In the genomic region with DNA sequence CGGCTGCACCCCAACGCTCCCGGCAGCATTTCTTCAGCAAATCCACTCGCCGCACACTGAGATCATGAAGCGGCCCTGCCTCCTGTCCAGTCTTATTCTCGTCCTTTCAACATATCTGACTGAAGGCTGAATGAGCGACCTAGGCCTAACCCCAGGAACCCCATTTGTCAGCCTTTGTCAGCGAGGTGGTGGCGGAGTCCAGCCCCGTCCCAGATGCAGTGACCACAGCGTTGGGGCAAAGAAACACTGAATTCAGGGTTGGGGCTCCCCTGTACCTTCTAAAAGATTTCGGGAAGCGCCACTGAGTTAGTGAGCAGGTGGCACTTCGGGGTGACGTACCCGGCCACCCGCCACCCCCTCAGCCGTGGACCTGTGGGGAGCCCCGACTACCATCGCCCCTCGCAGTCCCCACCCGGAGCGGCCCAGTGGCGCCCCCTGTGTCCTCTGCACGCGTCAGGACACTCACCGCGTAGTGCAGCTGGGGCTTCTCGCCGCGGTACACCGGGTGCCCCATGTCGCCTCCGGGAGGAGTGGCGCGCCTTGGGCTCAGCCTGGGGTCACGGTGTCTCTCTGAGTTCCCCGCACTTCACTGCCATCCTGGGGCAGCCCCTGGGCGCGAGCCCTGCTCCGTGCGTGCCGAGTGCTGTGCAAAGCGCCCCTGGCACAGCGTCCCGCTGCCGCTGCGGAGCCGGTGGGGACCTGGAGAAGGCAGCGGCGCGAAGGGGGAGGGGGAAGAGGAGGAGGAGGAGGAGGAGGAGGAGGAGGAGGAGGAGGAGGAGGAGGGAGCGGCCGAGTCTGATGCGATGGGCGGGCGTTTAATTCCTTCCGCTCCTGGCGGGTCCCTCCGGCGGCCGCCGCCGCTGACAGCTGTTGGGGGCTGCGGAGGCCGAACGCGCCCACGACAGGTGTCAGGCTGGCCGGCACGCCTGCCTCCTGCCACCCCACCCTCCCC, we compare ENCODE assay signal across 8 cellular contexts.
DNase-seq lines count a peak whose midpoint lies in the region; ATAC-seq lines count a peak whose summit lies in the region.

No MANE protein-coding gene starts in this region.

- no peaks in the 10 kb centered on the region for H3K36me3 Mint-ChIP-seq in natural killer cell treated with Interleukin-12 subunit alpha and Interleukin-12 subunit beta and Interleukin-15 and Interleukin-18, amount 100 ng/mL, for 72 hours

- H3K4me3 Mint-ChIP-seq in natural killer cell treated with Interleukin-12 subunit alpha and Interleukin-12 subunit beta and Interleukin-15 and Interleukin-18, amount 100 ng/mL, for 72 hours = no peak overlapping the region

- peak; percentile 39 for DNase-seq in GM03348 (ENCODE audit: low spot score)
- no peak for DNase-seq in natural killer cell treated with Interleukin-12 subunit alpha and Interleukin-12 subunit beta and Interleukin-15 and Interleukin-18, amount 100 ng/mL, for 72 hours (ENCODE audit: low spot score)
- DNase-seq in NCI-H446 (lab: John Stamatoyannopoulos, UW) = no peak

- H3K27ac Mint-ChIP-seq in natural killer cell treated with Interleukin-12 subunit alpha and Interleukin-12 subunit beta and Interleukin-15 and Interleukin-18, amount 100 ng/mL, for 72 hours = no peak overlapping the region

- H3K27me3 Mint-ChIP-seq in natural killer cell treated with Interleukin-12 subunit alpha and Interleukin-12 subunit beta and Interleukin-15 and Interleukin-18, amount 100 ng/mL, for 72 hours = peaks cover 0 to 11% of the 10 kb centered on the region in 2 donors

- peaks cover 4 to 7% of the 10 kb centered on the region in 2 donors for H3K4me1 Mint-ChIP-seq in natural killer cell treated with Interleukin-12 subunit alpha and Interleukin-12 subunit beta and Interleukin-15 and Interleukin-18, amount 100 ng/mL, for 72 hours (ENCODE audit: low read depth in 2 of 2)

- no peaks in the 10 kb centered on the region for H3K9me3 Mint-ChIP-seq in natural killer cell treated with Interleukin-12 subunit alpha and Interleukin-12 subunit beta and Interleukin-15 and Interleukin-18, amount 100 ng/mL, for 72 hours

- ATAC-seq in HG03521 (IDR thresholded peaks at IDR 0.05; ENCODE audit: unreplicated experiment) (peak; percentile 45), esophagus mucosa (peak; percentile 50), GM19467 (IDR thresholded peaks at IDR 0.05; ENCODE audit: unreplicated experiment) (no peak), HG03280 (IDR thresholded peaks at IDR 0.05; ENCODE audit: unreplicated experiment) (no peak), GM18873 (IDR thresholded peaks at IDR 0.05; ENCODE audit: low FRiP score, unreplicated experiment) (no peak)
- peak; percentile 43 to 61 for ATAC-seq in natural killer cell treated with Interleukin-12 subunit alpha and Interleukin-12 subunit beta and Interleukin-15 and Interleukin-18, amount 100 ng/mL, for 72 hours

Comparison
In these comparisons a context has a peak if more than half of its experiments do, and no peak if none do; other contexts are left out.
1. ATAC-seq: peak in HG03521 (single experiment), esophagus mucosa (single experiment) and natural killer cell treated with Interleukin-12 subunit alpha and Interleukin-12 subunit beta and Interleukin-15 and Interleukin-18, amount 100 ng/mL, for 72 hours (2 of 2); none in GM19467 (single experiment), HG03280 (single experiment) and GM18873 (single experiment).